ENCODE assay signal across 16 cellular contexts in the genomic region with DNA sequence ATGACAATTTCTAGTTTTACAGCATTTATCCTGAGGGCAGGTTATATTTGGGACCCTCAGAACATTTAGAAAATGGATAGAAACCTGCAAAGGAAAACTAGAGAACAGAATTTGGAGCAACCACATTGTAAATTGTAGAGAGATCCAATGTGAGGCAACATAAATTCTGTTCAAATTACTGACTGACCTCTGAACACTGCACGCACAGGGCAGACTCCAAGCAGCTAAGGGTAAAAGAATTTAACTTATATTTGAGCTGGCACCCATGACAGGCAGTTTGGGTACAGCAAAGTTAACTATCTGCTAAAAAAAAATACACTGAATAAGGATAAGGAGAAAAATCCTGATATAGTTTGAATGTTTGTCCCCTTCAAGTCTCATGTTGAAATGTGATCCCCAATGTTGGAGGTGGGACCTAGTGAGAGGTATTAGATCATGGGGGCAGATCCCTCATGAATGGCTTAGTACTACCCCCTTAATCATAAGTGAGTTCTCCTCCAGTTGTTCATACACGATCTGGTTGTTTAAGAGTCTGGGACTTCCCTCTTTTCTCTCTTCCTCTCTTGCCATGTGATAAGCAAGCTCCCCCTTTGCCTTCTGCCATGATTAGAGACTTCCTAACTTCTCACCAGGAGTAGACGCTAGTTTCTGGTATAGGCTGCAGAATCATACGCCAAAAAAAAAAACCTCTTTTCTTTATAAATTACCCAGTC.
A peak's percentile ranks its signal among the peaks of the same experiment; 100 is the strongest.
DNase-seq lines count a peak whose midpoint lies in the region; ATAC-seq lines count a peak whose summit lies in the region.
"Had no signal": no experiment of that assay in that cellular context is flagged by ENCODE, and none has a peak within 500 bp of the region (broad histone marks: within the 10 kb centered on the region; RNA-seq: fewer than 3 reads in every experiment).

No MANE protein-coding gene starts in this region.

- ATAC-seq in activated naive CD8-positive, alpha-beta T cell treated with anti-CD3 and anti-CD28 coated beads, Interleukin-2, amount 50 U/mL, for 24 hours = no peak
- peak; percentile 74 for ATAC-seq in left lobe of liver
- peak; percentile 55 to 77 for ATAC-seq in stimulated activated naive B cell treated with anti-CD40 and anti-IgM and Interleukin-4, amounts not matched to agents 10 μg/mL and 1 μg/mL and 100 μg/mL, for 72 hours (replicated peaks)
- ATAC-seq: PC-3 had no signal

- DNase-seq in activated naive CD8-positive, alpha-beta T cell treated with anti-CD3 and anti-CD28 coated beads, Interleukin-2, amount 50 U/mL, for 24 hours = no peak
- no peak for DNase-seq in activated naive CD8-positive, alpha-beta T cell treated with anti-CD3 and anti-CD28 coated beads for 36 hours
- DNase-seq in SIG-M5 (lab: John Stamatoyannopoulos, UW) = peak; percentile 24
- no peak for DNase-seq in left lobe of liver (ENCODE audit: low spot score)
- DNase-seq in stimulated activated naive B cell treated with anti-CD40 and anti-IgM and Interleukin-4, amounts not matched to agents 10 μg/mL and 1 μg/mL and 100 μg/mL, for 72 hours = no peak
- no peak for DNase-seq in DMS53 (lab: John Stamatoyannopoulos, UW)
- no peak for DNase-seq in NCI-H2196 treated with DMSO at 0.1 percent for 48 hours (lab: John Stamatoyannopoulos, UW; ENCODE audit: unreplicated experiment)
- DNase-seq in stimulated activated CD4-positive, alpha-beta T cell treated with anti-CD3 and anti-CD28 coated beads, Interleukin-1b, Interleukin-23, amount 100 ng/mL, for 48 hours = no peak
- DNase-seq: 8988T; caudate nucleus; DND-41; effector CD8-positive, alpha-beta T cell; NCI-H1436 treated with DMSO at 0.1 percent for 48 hours; NCI-H510A; PC-3; transverse colon had no signal

- H3K9me3 Mint-ChIP-seq in activated naive CD8-positive, alpha-beta T cell treated with anti-CD3 and anti-CD28 coated beads, Interleukin-2, amount 50 U/mL, for 24 hours = no peaks in the 10 kb centered on the region
- no peaks in the 10 kb centered on the region for H3K9me3 Mint-ChIP-seq in activated naive CD8-positive, alpha-beta T cell treated with anti-CD3 and anti-CD28 coated beads for 36 hours
- H3K9me3 Mint-ChIP-seq in stimulated activated naive B cell treated with anti-CD40 and anti-IgM and Interleukin-4, amounts not matched to agents 10 μg/mL and 1 μg/mL and 100 μg/mL, for 72 hours = no peaks in the 10 kb centered on the region

- H3K4me3 Mint-ChIP-seq in activated naive CD8-positive, alpha-beta T cell treated with anti-CD3 and anti-CD28 coated beads, Interleukin-2, amount 50 U/mL, for 24 hours = no peak overlapping the region
- H3K4me3 Mint-ChIP-seq in activated naive CD8-positive, alpha-beta T cell treated with anti-CD3 and anti-CD28 coated beads for 36 hours = no peak overlapping the region
- peak overlapping the region in 1 of 2 donors; percentile 21 for H3K4me3 Mint-ChIP-seq in stimulated activated naive B cell treated with anti-CD40 and anti-IgM and Interleukin-4, amounts not matched to agents 10 μg/mL and 1 μg/mL and 100 μg/mL, for 72 hours

- peaks cover 4% of the 10 kb centered on the region for H3K4me1 Mint-ChIP-seq in activated naive CD8-positive, alpha-beta T cell treated with anti-CD3 and anti-CD28 coated beads, Interleukin-2, amount 50 U/mL, for 24 hours
- peaks cover 8% of the 10 kb centered on the region for H3K4me1 Mint-ChIP-seq in activated naive CD8-positive, alpha-beta T cell treated with anti-CD3 and anti-CD28 coated beads for 36 hours
- H3K4me1 Mint-ChIP-seq in stimulated activated naive B cell treated with anti-CD40 and anti-IgM and Interleukin-4, amounts not matched to agents 10 μg/mL and 1 μg/mL and 100 μg/mL, for 72 hours = peaks cover 12 to 30% of the 10 kb centered on the region in 2 donors

- H3K27me3 Mint-ChIP-seq in activated naive CD8-positive, alpha-beta T cell treated with anti-CD3 and anti-CD28 coated beads, Interleukin-2, amount 50 U/mL, for 24 hours = no peaks in the 10 kb centered on the region
- H3K27me3 Mint-ChIP-seq in activated naive CD8-positive, alpha-beta T cell treated with anti-CD3 and anti-CD28 coated beads for 36 hours = no peaks in the 10 kb centered on the region
- H3K27me3 Mint-ChIP-seq in stimulated activated naive B cell treated with anti-CD40 and anti-IgM and Interleukin-4, amounts not matched to agents 10 μg/mL and 1 μg/mL and 100 μg/mL, for 72 hours = no peaks in the 10 kb centered on the region

- peaks cover 3% of the 10 kb centered on the region for H3K36me3 Mint-ChIP-seq in activated naive CD8-positive, alpha-beta T cell treated with anti-CD3 and anti-CD28 coated beads, Interleukin-2, amount 50 U/mL, for 24 hours (ENCODE audit: low read depth)
- no peaks in the 10 kb centered on the region for H3K36me3 Mint-ChIP-seq in activated naive CD8-positive, alpha-beta T cell treated with anti-CD3 and anti-CD28 coated beads for 36 hours
- peaks cover 0 to 1% of the 10 kb centered on the region in 2 donors for H3K36me3 Mint-ChIP-seq in stimulated activated naive B cell treated with anti-CD40 and anti-IgM and Interleukin-4, amounts not matched to agents 10 μg/mL and 1 μg/mL and 100 μg/mL, for 72 hours

- H3K27ac Mint-ChIP-seq in activated naive CD8-positive, alpha-beta T cell treated with anti-CD3 and anti-CD28 coated beads, Interleukin-2, amount 50 U/mL, for 24 hours = peak overlapping the region; percentile 35
- H3K27ac Mint-ChIP-seq in activated naive CD8-positive, alpha-beta T cell treated with anti-CD3 and anti-CD28 coated beads for 36 hours = no peak overlapping the region
- peak overlapping the region; percentile 84 for H3K27ac Mint-ChIP-seq in stimulated activated naive B cell treated with anti-CD40 and anti-IgM and Interleukin-4, amounts not matched to agents 10 μg/mL and 1 μg/mL and 100 μg/mL, for 72 hours
